Comparison of ENCODE assay signal across 12 cellular contexts in the genomic region with DNA sequence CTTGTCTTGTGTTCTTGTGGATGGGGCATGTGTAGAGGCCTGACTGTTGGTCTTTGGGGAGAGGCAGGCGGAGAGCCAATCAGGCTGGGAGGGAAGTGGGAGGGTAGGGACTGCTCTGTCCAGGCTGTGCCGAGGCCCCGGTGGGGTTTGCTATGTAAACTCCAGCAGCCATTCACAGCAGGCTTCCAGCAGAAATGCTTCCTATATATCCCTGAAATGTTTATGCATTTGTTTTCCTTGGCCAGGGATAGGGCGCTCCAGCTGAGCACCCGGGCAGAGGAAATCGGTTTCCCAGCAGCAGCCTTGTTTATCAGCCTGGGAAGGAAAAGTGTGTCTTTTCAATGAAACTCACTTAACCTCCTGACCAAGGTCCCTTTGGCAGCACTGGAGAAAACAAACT. TPM values are rescaled to one million over a fixed set of nuclear protein-coding genes. Genes with fewer than 3 reads are reported as not detected.
DNase-seq lines count a peak whose midpoint lies in the region; ATAC-seq and TF ChIP-seq lines count a peak whose summit lies in the region.
"Had no signal": no experiment of that assay in that cellular context is flagged by ENCODE, and none has a peak within 500 bp of the region (broad histone marks: within the 10 kb centered on the region; RNA-seq: fewer than 3 reads in every experiment).

No MANE protein-coding gene starts in this region.

- peaks cover 40% of the 10 kb centered on the region for H3K4me1 Mint-ChIP-seq in osteocyte (ENCODE audit: unreplicated experiment)

- H3K4me3 ChIP-seq in AG04450 (ENCODE audit: low read depth, low read length), result no peak overlapping the region
- H3K4me3 ChIP-seq in astrocyte of the spinal cord (ENCODE audit: low read depth, low read length), result no peak overlapping the region
- H3K4me3 ChIP-seq in heart left ventricle, result no peak overlapping the region
- no peak overlapping the region for H3K4me3 ChIP-seq in HAP-1

- TF ChIP-seq CTCF in AG04450 (IDR thresholded peaks at IDR 0.05; ENCODE audit: low read depth, low read length), result no peak
- no peak for TF ChIP-seq CTCF in astrocyte of the spinal cord (IDR thresholded peaks at IDR 0.05; ENCODE audit: low read depth, low read length)
- TF ChIP-seq CTCF in heart left ventricle (IDR thresholded peaks at IDR 0.05), result no peak
- no peak for TF ChIP-seq CTCF in osteocyte (IDR thresholded peaks at IDR 0.05)

- intact Hi-C loops in heart left ventricle (cut with DNase I), result no loop called here

- CTCF ChIA-PET in AG04450 (lab: Charles Lee), result no interaction called here

- ATAC-seq in heart left ventricle (peak; percentile 53 to 76 (median 64)), HG02571 (IDR thresholded peaks at IDR 0.05; ENCODE audit: unreplicated experiment) (no peak)

- 29 to 47% (median 41%) methylated on average over 6 of the region's 6 CpGs for WGBS in heart left ventricle, 4 donors

- peak overlapping the region; percentile 90 for H3K27ac Mint-ChIP-seq in osteocyte (ENCODE audit: unreplicated experiment)

- no peak overlapping the region for H3K4me3 Mint-ChIP-seq in osteocyte (ENCODE audit: unreplicated experiment)
- H3K4me3 Mint-ChIP-seq: H9 had no signal

- DNase-seq in AG04450 (ENCODE audit: low read depth, low spot score) (no peak), astrocyte of the spinal cord (ENCODE audit: low read depth, low spot score) (peak; percentile 78), heart left ventricle (peak in 4 of 5 donors; percentile 57 to 78 (median 64)), osteocyte (ENCODE audit: extremely low spot score, unreplicated experiment) (peak; percentile 88), T-helper 2 cell (no peak), HAP-1 (ENCODE audit: low spot score in 2 of 2) (no peak)
- DNase-seq in activated CD8-positive, alpha-beta memory T cell treated with anti-CD3 and anti-CD28 coated beads for 24 hours, result no peak
- DNase-seq: cortex of kidney, DND-41, H9, NCI-H1694 had no signal

- H3K27me3 ChIP-seq in AG04450 (ENCODE audit: control insufficient read depth, insufficient read depth, low read length), result peaks cover 15% of the 10 kb centered on the region
- no peaks in the 10 kb centered on the region for H3K27me3 ChIP-seq in heart left ventricle
- H3K27me3 ChIP-seq in HAP-1 (ENCODE audit: low read depth), result no peaks in the 10 kb centered on the region; the same call in 1 of the 2 replicates

- H3K36me3 Mint-ChIP-seq in osteocyte (ENCODE audit: unreplicated experiment), result no peaks in the 10 kb centered on the region

- peaks cover 15 to 73% (median 55%) of the 10 kb centered on the region in 12 donors for H3K4me1 ChIP-seq in heart left ventricle
- peaks cover 4% of the 10 kb centered on the region; the same call in 1 of the 2 replicates for H3K4me1 ChIP-seq in HAP-1

- H3K27ac ChIP-seq in AG04450 (ENCODE audit: low read depth, low read length) (peak overlapping the region; percentile 11), heart left ventricle (peak overlapping the region in 11 of 12 donors; percentile 2 to 73 (median 65))

- POLR2A ChIA-PET in AG04450 (lab: Yijun Ruan, JAX), result no interaction called here

- TF ChIP-seq POLR2A in heart left ventricle (IDR thresholded peaks at IDR 0.05), result no peak

- H3K27me3 Mint-ChIP-seq in osteocyte (ENCODE audit: unreplicated experiment), result peaks cover 39% of the 10 kb centered on the region

- H3K9me3 Mint-ChIP-seq in osteocyte (ENCODE audit: unreplicated experiment), result no peaks in the 10 kb centered on the region
- H3K9me3 Mint-ChIP-seq: H9 had no signal

- in situ Hi-C loops in astrocyte of the spinal cord (cut with HindIII; ENCODE audit: low sequenced_read_pairs) (no loop called here), HAP-1 (cut with MboI; ENCODE audit: low sequenced_read_pairs) (no loop called here)

- H3K36me3 ChIP-seq in heart left ventricle (no peaks in the 10 kb centered on the region), HAP-1 (replicated peaks) (no peaks in the 10 kb centered on the region)

- no peaks in the 10 kb centered on the region; the same call in 1 of the 2 replicates for H3K9me3 ChIP-seq in AG04450 (ENCODE audit: control insufficient read depth, insufficient read depth, low read length)
- peaks cover 0 to 6% (median 0%) of the 10 kb centered on the region in 12 donors for H3K9me3 ChIP-seq in heart left ventricle
- H3K9me3 ChIP-seq in HAP-1, result no peaks in the 10 kb centered on the region

RNA-seq across cellular contexts. Expression of a gene that starts 18.3 kb away (rescaled TPM):
- polyA plus RNA-seq in AG04450 (2011; rRNA removed), result 0.32 and 0.36 TPM in 2 replicates
- 0.28 and 0.30 TPM in 2 replicates for polyA minus RNA-seq in AG04450 (2011; rRNA and poly(A)+ RNA removed)
- 100 to 1,000 TPM; 113 to 420 (median 206) TPM for total RNA-seq in heart left ventricle
- polyA plus RNA-seq in heart left ventricle, result 100 to 1,000 TPM; 220 to 256 TPM
- 6.0 and 6.7 TPM in 2 replicates for total RNA-seq in osteocyte

Comparison
In these comparisons a context has a peak if more than half of its experiments do, and no peak if none do; other contexts are left out.
1. DNase-seq: peak in astrocyte of the spinal cord (single experiment), heart left ventricle (4 of 5) and osteocyte (single experiment); none in AG04450 (single experiment), T-helper 2 cell (0 of 5), HAP-1 (0 of 2) and activated CD8-positive, alpha-beta memory T cell treated with anti-CD3 and anti-CD28 coated beads for 24 hours (single experiment).
2. RNA of a gene that starts 18.3 kb away (total RNA-seq): 113 to 420 TPM in heart left ventricle; 6.0 to 6.7 TPM in osteocyte; every median in the first group is over 10 times any median in the second.